13 cellular contexts compared by ENCODE assay signal in genomic region chr18:68796936-68797690, GRCh38. TPM values are rescaled to one million over a fixed set of nuclear protein-coding genes. Genes with fewer than 3 reads are reported as not detected.
DNase-seq lines count a peak whose midpoint lies in the region; ATAC-seq, FAIRE-seq and TF ChIP-seq lines count a peak whose summit lies in the region.
"Had no signal": no experiment of that assay in that cellular context is flagged by ENCODE, and none has a peak within 500 bp of the region (broad histone marks: within the 10 kb centered on the region; RNA-seq: fewer than 3 reads in every experiment).

No MANE protein-coding gene starts in this region.

- no peak overlapping the region for H3K27ac Mint-ChIP-seq in astrocyte (ENCODE audit: unreplicated experiment)
- H3K27ac Mint-ChIP-seq: activated CD8-positive, alpha-beta memory T cell treated with anti-CD3 and anti-CD28 coated beads, Interleukin-2, amount 10 ng/mL, durations not matched to agents 7 days and 5 days; CD4-positive, alpha-beta T cell had no signal

- H3K4me3 ChIP-seq in AG04450 (ENCODE audit: low read depth, low read length) (no peak overlapping the region), HFF-Myc (replicated peaks; ENCODE audit: low read depth, low read length) (no peak overlapping the region), astrocyte (ENCODE audit: insufficient read depth, low read depth, low read length) (no peak overlapping the region), esophagus muscularis mucosa (no peak overlapping the region), trophoblast cell (ENCODE audit: low read depth, low read length) (no peak overlapping the region)

- H4K20me1 ChIP-seq in astrocyte (ENCODE audit: insufficient read depth, low read length), result no peaks in the 10 kb centered on the region

- H3K4me3 Mint-ChIP-seq in astrocyte (ENCODE audit: unreplicated experiment), result no peak overlapping the region
- H3K4me3 Mint-ChIP-seq: activated CD8-positive, alpha-beta memory T cell treated with anti-CD3 and anti-CD28 coated beads, Interleukin-2, amount 10 ng/mL, durations not matched to agents 7 days and 5 days; CD4-positive, alpha-beta T cell had no signal

- no peak overlapping the region for H2AK5ac ChIP-seq in trophoblast cell (ENCODE audit: low read length)

- H3K4me2 ChIP-seq in astrocyte (ENCODE audit: low read length), result peak overlapping the region; percentile 69
- H3K4me2 ChIP-seq in trophoblast cell (ENCODE audit: low read length), result no peak overlapping the region

- H3K18ac ChIP-seq in trophoblast cell (ENCODE audit: low read length), result no peak overlapping the region

- H2BK120ac ChIP-seq in trophoblast cell (ENCODE audit: insufficient read depth, low read length, poor library complexity), result no peak overlapping the region

- H3K27me3 Mint-ChIP-seq in astrocyte (ENCODE audit: low read depth, unreplicated experiment), result no peaks in the 10 kb centered on the region
- H3K27me3 Mint-ChIP-seq: activated CD8-positive, alpha-beta memory T cell treated with anti-CD3 and anti-CD28 coated beads, Interleukin-2, amount 10 ng/mL, durations not matched to agents 7 days and 5 days; CD4-positive, alpha-beta T cell had no signal

- H4K91ac ChIP-seq in trophoblast cell (ENCODE audit: low read depth, low read length), result no peak overlapping the region

- no peak for ATAC-seq in GM21723 (IDR thresholded peaks at IDR 0.05; ENCODE audit: unreplicated experiment)
- ATAC-seq: activated CD8-positive, alpha-beta memory T cell treated with anti-CD3 and anti-CD28 coated beads, Interleukin-2, amount 10 ng/mL, durations not matched to agents 7 days and 5 days had no signal

- H3K23ac ChIP-seq in trophoblast cell (ENCODE audit: low read length), result no peak overlapping the region

- FAIRE-seq in astrocyte (lab: Jason Lieb, UNC), result peak; percentile 67

- H3K79me2 ChIP-seq in astrocyte (ENCODE audit: insufficient read depth, low read length) (no peaks in the 10 kb centered on the region), trophoblast cell (ENCODE audit: control insufficient read depth, insufficient read depth, low read length, poor library complexity) (no peaks in the 10 kb centered on the region)

- peak overlapping the region; percentile 4 for H2AFZ ChIP-seq in astrocyte (ENCODE audit: low read depth, low read length)
- no peak overlapping the region for H2AFZ ChIP-seq in trophoblast cell (ENCODE audit: insufficient read depth, low read length, poor library complexity)

- no peak overlapping the region for H4K12ac ChIP-seq in trophoblast cell (ENCODE audit: low read depth, low read length)

- H2BK12ac ChIP-seq in trophoblast cell (ENCODE audit: low read length), result no peak overlapping the region

- no peak overlapping the region for H3K9ac ChIP-seq in astrocyte (ENCODE audit: low read length)
- H3K9ac ChIP-seq in trophoblast cell (ENCODE audit: low read length), result no peak overlapping the region

- WGBS in esophagus muscularis mucosa, result 51% methylated on average over 7 of the region's 7 CpGs
- WGBS in trophoblast cell (ENCODE audit: extremely low coverage, insufficient coverage, insufficient read length), result 100% methylated on average over 1 of the region's 7 CpGs

- H2BK5ac ChIP-seq in trophoblast cell (ENCODE audit: low read depth, low read length, poor library complexity), result no peak overlapping the region

- DNase-seq in AG04450 (ENCODE audit: low read depth, low spot score) (no peak), HFF-Myc (ENCODE audit: extremely low read depth, low read depth) (peak; percentile 70), astrocyte (ENCODE audit: low read depth) (peak; percentile 74), iris pigment epithelial cell (ENCODE audit: low read depth) (peak; percentile 92), esophagus muscularis mucosa (ENCODE audit: extremely low spot score) (no peak), T-helper 2 cell (no peak), trophoblast cell (no peak)
- DNase-seq: activated CD8-positive, alpha-beta memory T cell treated with anti-CD3 and anti-CD28 coated beads, Interleukin-2, amount 10 ng/mL, durations not matched to agents 7 days and 5 days; CD4-positive, alpha-beta T cell; MV-4-11; SIG-M5 had no signal

- H3K14ac ChIP-seq in trophoblast cell (ENCODE audit: low read length), result no peak overlapping the region

- TF ChIP-seq EP300 in esophagus muscularis mucosa (IDR thresholded peaks at IDR 0.05), result no peak

- POLR2A ChIA-PET in AG04450 (lab: Yijun Ruan, JAX), result interaction anchor here (0.5 to 0.8 kb wide), 2 partner anchors 1295 to 1690 kb away, joined by 3 read pairs; no protein-coding TSS in a partner anchor

- H3K4me1 ChIP-seq in astrocyte (ENCODE audit: insufficient read depth, low read length) (peaks cover 14% of the 10 kb centered on the region), esophagus muscularis mucosa (no peaks in the 10 kb centered on the region), trophoblast cell (ENCODE audit: control insufficient read depth in 1 of 2, insufficient read depth in 2 of 2, low read length in 2 of 2) (no peaks in the 10 kb centered on the region)

- H3K9me3 ChIP-seq in AG04450 (ENCODE audit: control insufficient read depth, insufficient read depth, low read length), result no peaks in the 10 kb centered on the region
- H3K9me3 ChIP-seq in astrocyte (ENCODE audit: insufficient read depth, low read depth, low read length), result no peaks in the 10 kb centered on the region
- no peaks in the 10 kb centered on the region for H3K9me3 ChIP-seq in esophagus muscularis mucosa
- no peaks in the 10 kb centered on the region for H3K9me3 ChIP-seq in trophoblast cell (ENCODE audit: insufficient read depth, low read depth, low read length)
- H3K9me3 ChIP-seq: neutrophil had no signal

- H3K4ac ChIP-seq in trophoblast cell (ENCODE audit: low read depth, low read length), result no peak overlapping the region

- CTCF ChIA-PET in AG04450 (lab: Charles Lee), result interaction anchor here (0.9 kb wide), 1 partner anchor 40 kb away, joined by 3 read pairs; no protein-coding TSS in a partner anchor

- TF ChIP-seq CTCF in AG04450 (IDR thresholded peaks at IDR 0.05; ENCODE audit: low read depth, low read length) (no peak), HFF-Myc (IDR thresholded peaks at IDR 0.05; ENCODE audit: low read depth, low read length, missing control alignments) (no peak), astrocyte (IDR thresholded peaks at IDR 0.05; ENCODE audit: insufficient read depth, low read depth, low read length) (no peak), esophagus muscularis mucosa (IDR thresholded peaks at IDR 0.05) (no peak)

- no peaks in the 10 kb centered on the region for H3K79me1 ChIP-seq in trophoblast cell (ENCODE audit: low read length)

- peaks cover 12% of the 10 kb centered on the region for H3K4me1 Mint-ChIP-seq in astrocyte (ENCODE audit: low read depth, unreplicated experiment)
- H3K4me1 Mint-ChIP-seq: activated CD8-positive, alpha-beta memory T cell treated with anti-CD3 and anti-CD28 coated beads, Interleukin-2, amount 10 ng/mL, durations not matched to agents 7 days and 5 days had no signal

- H3K36me3 Mint-ChIP-seq in astrocyte (ENCODE audit: low read depth, unreplicated experiment), result no peaks in the 10 kb centered on the region
- H3K36me3 Mint-ChIP-seq: activated CD8-positive, alpha-beta memory T cell treated with anti-CD3 and anti-CD28 coated beads, Interleukin-2, amount 10 ng/mL, durations not matched to agents 7 days and 5 days had no signal

- no peaks in the 10 kb centered on the region for H3K36me3 ChIP-seq in astrocyte (ENCODE audit: insufficient read depth, low read length)
- H3K36me3 ChIP-seq in esophagus muscularis mucosa, result no peaks in the 10 kb centered on the region
- H3K36me3 ChIP-seq in trophoblast cell (ENCODE audit: control insufficient read depth in 1 of 2, insufficient read depth in 2 of 2, low read length in 2 of 2), result no peaks in the 10 kb centered on the region
- H3K36me3 ChIP-seq: neutrophil had no signal

- H3K27ac ChIP-seq in AG04450 (ENCODE audit: low read depth, low read length) (peak overlapping the region; percentile 49), astrocyte (ENCODE audit: low read depth, low read length) (peak overlapping the region; percentile 65), esophagus muscularis mucosa (replicated peaks in 1 of 4) (peak overlapping the region in 1 of 4 donors; percentile 17), trophoblast cell (ENCODE audit: low read depth, low read length) (no peak overlapping the region)
- H3K27ac ChIP-seq: neutrophil had no signal

- H3K27me3 ChIP-seq in AG04450 (ENCODE audit: control insufficient read depth, insufficient read depth, low read length) (no peaks in the 10 kb centered on the region), astrocyte (ENCODE audit: insufficient read depth, low read length) (no peaks in the 10 kb centered on the region), esophagus muscularis mucosa (no peaks in the 10 kb centered on the region), trophoblast cell (ENCODE audit: insufficient read depth, low read length) (no peaks in the 10 kb centered on the region)
- H3K27me3 ChIP-seq: neutrophil had no signal

- no peak for TF ChIP-seq POLR2A in esophagus muscularis mucosa (IDR thresholded peaks at IDR 0.05; ENCODE audit: low read depth)

- intact Hi-C loops in esophagus muscularis mucosa (cut with DNase I), result no loop called here

- no peaks in the 10 kb centered on the region for H3K9me3 Mint-ChIP-seq in astrocyte (ENCODE audit: unreplicated experiment)
- H3K9me3 Mint-ChIP-seq: CD4-positive, alpha-beta T cell had no signal

- H4K8ac ChIP-seq in trophoblast cell (ENCODE audit: low read depth, low read length), result no peak overlapping the region

RNA-seq across cellular contexts. Expression of gene CCDC102B, which starts 0.8 kb away (rescaled TPM):
- 4.0 and 4.6 TPM in 2 replicates for polyA plus RNA-seq in AG04450 (2011; rRNA removed)
- polyA minus RNA-seq in AG04450 (2011; rRNA and poly(A)+ RNA removed), result 12.5 and 12.6 TPM in 2 replicates
- 7.9 and 10.2 TPM in 2 replicates for total RNA-seq in astrocyte
- total RNA-seq in esophagus muscularis mucosa, result 1 to 10 TPM; 3.0 to 6.8 (median 4.8) TPM
- polyA plus RNA-seq in trophoblast cell (2013), result 1.3 and 1.6 TPM in 2 replicates

Comparison
In these comparisons a context has a peak if more than half of its experiments do, and no peak if none do; other contexts are left out.
1. DNase-seq: peak in HFF-Myc (single experiment), astrocyte (single experiment) and iris pigment epithelial cell (single experiment); none in AG04450 (single experiment), esophagus muscularis mucosa (single experiment), T-helper 2 cell (0 of 5) and trophoblast cell (0 of 2).